ENCODE assay signal across 8 cellular contexts in genomic region chr2:98608118-98608961, GRCh38. TPM values are rescaled to one million over a fixed set of nuclear protein-coding genes. Genes with fewer than 3 reads are reported as not detected.
A peak's percentile ranks its signal among the peaks of the same experiment; 100 is the strongest.
DNase-seq lines count a peak whose midpoint lies in the region; ATAC-seq, FAIRE-seq and TF ChIP-seq lines count a peak whose summit lies in the region.

Gene COA5, minus strand, starts transcription at chr2:98608512. Its CDS starts 107 bp downstream, at chr2:98608405.
Gene UNC50, plus strand, starts transcription at chr2:98608589. Its CDS starts 1,171 bp downstream, at chr2:98609760.

- peak; percentile 70 for TF ChIP-seq POLR2A in breast epithelium (IDR thresholded peaks at IDR 0.05)

- POLR2A ChIA-PET in AG04449 (lab: Yijun Ruan, JAX) = interaction anchor here (0.5 to 0.9 kb wide), 3 partner anchors 48 to 532 kb away, joined by 3 read pairs; no protein-coding TSS in a partner anchor

- H3K4me1 ChIP-seq in breast epithelium (peaks cover 0 to 26% of the 10 kb centered on the region in 2 donors), small intestine (ENCODE audit: control insufficient read depth in 2 of 2, insufficient read depth in 1 of 2, low read depth in 1 of 2, low read length in 1 of 2) (peaks cover 12% of the 10 kb centered on the region in 2 donors)

- H3K4me3 ChIP-seq in AG04449 (ENCODE audit: low read depth, low read length) (peak within 1 kb of the TSS; percentile 92), WERI-Rb-1 (ENCODE audit: low read depth, low read length) (peak within 1 kb of the TSS; percentile 73), breast epithelium (peak within 1 kb of the TSS; percentile 71 to 98 (median 88)), small intestine (ENCODE audit: low read depth in 1 of 2, low read length in 2 of 2) (peak within 1 kb of the TSS; percentile 96 to 98)

- FAIRE-seq in small intestine (lab: Jason Lieb, UNC) = no peak

- ATAC-seq in GM18907 (IDR thresholded peaks at IDR 0.05; ENCODE audit: unreplicated experiment) (peak; percentile 86), HG03139 (IDR thresholded peaks at IDR 0.05; ENCODE audit: unreplicated experiment) (peak; percentile 86)

- H3K27me3 ChIP-seq in WERI-Rb-1 (ENCODE audit: insufficient read depth, low read depth, severe bottlenecking) = no peaks in the 10 kb centered on the region
- H3K27me3 ChIP-seq in breast epithelium = no peaks in the 10 kb centered on the region
- no peaks in the 10 kb centered on the region for H3K27me3 ChIP-seq in small intestine (ENCODE audit: control insufficient read depth in 2 of 2, insufficient read depth in 2 of 2, low read length in 2 of 2)

- no peaks in the 10 kb centered on the region for H3K9me3 ChIP-seq in WERI-Rb-1 (ENCODE audit: severe bottlenecking)
- H3K9me3 ChIP-seq in breast epithelium = no peaks in the 10 kb centered on the region
- no peaks in the 10 kb centered on the region for H3K9me3 ChIP-seq in small intestine (ENCODE audit: control insufficient read depth, low read depth)

- DNase-seq in AG04449 (ENCODE audit: low read depth, low spot score) (no peak), NCI-H2227 (lab: John Stamatoyannopoulos, UW; ENCODE audit: unreplicated experiment) (peak; percentile 94), WERI-Rb-1 (peak; percentile 89), breast epithelium (ENCODE audit: low spot score in 2 of 2) (peak; percentile 73 to 86), iPS-NIHi11 (ENCODE audit: low spot score) (peak; percentile 97), small intestine (peak; percentile 88)

- TF ChIP-seq CTCF in AG04449 (IDR thresholded peaks at IDR 0.05; ENCODE audit: insufficient read depth, low read length, missing control alignments) (peak; percentile 17), WERI-Rb-1 (IDR thresholded peaks at IDR 0.05; ENCODE audit: low read depth, low read length) (no peak), breast epithelium (IDR thresholded peaks at IDR 0.05) (peak in 1 of 3 donors; percentile 15)

- WGBS in small intestine, 3 donors = 0% methylated on average over 69 to 92 of the region's 92 CpGs

- H3K27ac ChIP-seq in WERI-Rb-1 = peak within 1 kb of the TSS; percentile 87
- peak within 1 kb of the TSS; percentile 94 to 98 for H3K27ac ChIP-seq in breast epithelium
- H3K27ac ChIP-seq in small intestine (ENCODE audit: low read depth in 1 of 2, low read length in 1 of 2) = peak within 1 kb of the TSS; percentile 78 to 100

- intact Hi-C loops in breast epithelium (cut with DNase I; ENCODE audit: low total_unique reads) = no loop called here

- CTCF ChIA-PET in AG04449 (lab: Yijun Ruan, JAX) = interaction anchor here (1.2 to 2.5 kb wide), 4 partner anchors 10 to 196 kb away, joined by 4 to 13 read pairs (median 8); no protein-coding TSS in a partner anchor

- H3K36me3 ChIP-seq in WERI-Rb-1 (peaks cover 37% of the 10 kb centered on the region), breast epithelium (no peaks in the 10 kb centered on the region), small intestine (ENCODE audit: control insufficient read depth in 2 of 2, insufficient read depth in 2 of 2, low read length in 2 of 2) (peaks cover 0 to 6% of the 10 kb centered on the region in 2 donors)

RNA-seq across cellular contexts. Expression of gene COA5, which starts in this region (rescaled TPM):
- 10 to 100 TPM; 35.4 to 50.8 (median 45.6) TPM for total RNA-seq in breast epithelium
- polyA plus RNA-seq in small intestine = 10 to 100 TPM; 29.7 to 42.5 (median 31.1) TPM

RNA-seq across cellular contexts. Expression of gene UNC50, which starts in this region (rescaled TPM):
- total RNA-seq in breast epithelium = 10 to 100 TPM; 51.8 to 75.2 (median 67.4) TPM
- 10 to 100 TPM; 17.0 to 33.9 (median 20.8) TPM for polyA plus RNA-seq in small intestine
